ENCODE assay signal across 31 cellular contexts in genomic region chr9:69260161-69260560, GRCh38.
"Had no signal": no experiment of that assay in that cellular context is flagged by ENCODE, and none has a peak within 500 bp of the region (broad histone marks: within the 10 kb centered on the region; RNA-seq: fewer than 3 reads in every experiment).

No MANE protein-coding gene starts in this region.

- H3K4me1 Mint-ChIP-seq: nephron; neural progenitor cell; stimulated activated effector memory CD8-positive, alpha-beta T cell treated with anti-CD3 and anti-CD28 coated beads, Interleukin-12 subunit alpha, Interleukin-12 subunit beta, amount 100 ng/mL, for 72 hours had no signal

- H3K9me3 Mint-ChIP-seq: memory B cell; naive thymus-derived CD4-positive, alpha-beta T cell; nephron; neural progenitor cell; stimulated activated effector memory CD8-positive, alpha-beta T cell treated with anti-CD3 and anti-CD28 coated beads, Interleukin-12 subunit alpha, Interleukin-12 subunit beta, amount 100 ng/mL, for 72 hours had no signal

- H3K4me2 ChIP-seq: hepatocyte, neural progenitor cell had no signal

- H3K79me2 ChIP-seq: hepatocyte had no signal

- H3K36me3 ChIP-seq: neural progenitor cell, prostate gland, sigmoid colon, thyroid gland, vagina had no signal

- H3K4me1 ChIP-seq: gastroesophageal sphincter, lower lobe of right lung, prostate gland, right atrium auricular region, sigmoid colon, thyroid gland, vagina had no signal

- H2AFZ ChIP-seq: hepatocyte, neural progenitor cell had no signal

- DNase-seq: dorsolateral prefrontal cortex; effector CD4-positive, alpha-beta T cell; foreskin fibroblast; heart left ventricle; islet precursor cell; kidney glomerular epithelial cell; left colon; left ventricle myocardium superior; lower lobe of right lung; midbrain; naive thymus-derived CD4-positive, alpha-beta T cell; nucleus accumbens; sigmoid colon; stimulated activated CD4-positive, alpha-beta T cell treated with anti-CD3 and anti-CD28 coated beads, Interleukin-2, amount 100 ng/mL, for 24 hours; stimulated activated CD4-positive, alpha-beta T cell treated with anti-CD3 and anti-CD28 coated beads, Interleukin-4, amount 100 ng/mL, for 24 hours; stimulated activated naive CD4-positive, alpha-beta T cell treated with Interleukin-2 at 50 U/mL for 16 hours; stomach; thyroid gland; trophoblast cell had no signal

- H3K4me3 Mint-ChIP-seq: memory B cell; naive thymus-derived CD4-positive, alpha-beta T cell; nephron; neural progenitor cell; stimulated activated effector memory CD8-positive, alpha-beta T cell treated with anti-CD3 and anti-CD28 coated beads, Interleukin-12 subunit alpha, Interleukin-12 subunit beta, amount 100 ng/mL, for 72 hours had no signal

- H3K27ac ChIP-seq: coronary artery, dorsolateral prefrontal cortex, epithelial cell of prostate, gastroesophageal sphincter, heart left ventricle, hepatocyte, lower lobe of right lung, neural progenitor cell, prostate gland, right atrium auricular region, sigmoid colon, stomach, thyroid gland, vagina had no signal

- H3K36me3 Mint-ChIP-seq: memory B cell; stimulated activated effector memory CD8-positive, alpha-beta T cell treated with anti-CD3 and anti-CD28 coated beads, Interleukin-12 subunit alpha, Interleukin-12 subunit beta, amount 100 ng/mL, for 72 hours had no signal

- H3K27ac Mint-ChIP-seq: memory B cell; naive thymus-derived CD4-positive, alpha-beta T cell; nephron; neural progenitor cell; stimulated activated effector memory CD8-positive, alpha-beta T cell treated with anti-CD3 and anti-CD28 coated beads, Interleukin-12 subunit alpha, Interleukin-12 subunit beta, amount 100 ng/mL, for 72 hours had no signal

- ATAC-seq: esophagus mucosa; gastroesophageal sphincter; heart left ventricle; left colon; left ventricle myocardium superior; lower lobe of right lung; naive thymus-derived CD4-positive, alpha-beta T cell; stimulated activated effector memory CD8-positive, alpha-beta T cell treated with anti-CD3 and anti-CD28 coated beads, Interleukin-12 subunit alpha, Interleukin-12 subunit beta, amount 100 ng/mL, for 72 hours had no signal

- H3K9ac ChIP-seq: neural progenitor cell had no signal

- H3K27me3 ChIP-seq: dorsolateral prefrontal cortex, gastroesophageal sphincter, heart left ventricle, hepatocyte, neural progenitor cell, right atrium auricular region, sigmoid colon, stomach, thyroid gland, vagina had no signal

- H3K4me3 ChIP-seq: coronary artery, dorsolateral prefrontal cortex, gastroesophageal sphincter, heart left ventricle, hepatocyte, lower lobe of right lung, neural progenitor cell, prostate gland, right atrium auricular region, sigmoid colon, stomach, thyroid gland, vagina had no signal

- H3K9me3 ChIP-seq: gastroesophageal sphincter, heart left ventricle, lower lobe of right lung, prostate gland, right atrium auricular region, sigmoid colon, stomach, thyroid gland, vagina had no signal
